8 cellular contexts compared by ENCODE assay signal in genomic region chr17:64148017-64148631, GRCh38. TPM values are rescaled to one million over a fixed set of nuclear protein-coding genes. Genes with fewer than 3 reads are reported as not detected.
A peak's percentile ranks its signal among the peaks of the same experiment; 100 is the strongest.
DNase-seq lines count a peak whose midpoint lies in the region; ATAC-seq, FAIRE-seq and TF ChIP-seq lines count a peak whose summit lies in the region.

No MANE protein-coding gene starts in this region.

- H3K4me1 ChIP-seq in right atrium auricular region (peaks cover 0 to 45% of the 10 kb centered on the region in 2 donors), RWPE2 (ENCODE audit: insufficient read depth, poor library complexity, severe bottlenecking) (peaks cover 9% of the 10 kb centered on the region), upper lobe of right lung (peaks cover 37% of the 10 kb centered on the region)

- intact Hi-C loops in left cardiac atrium (cut with DNase I) (loop anchor here in 1 of 2 donors (5.0 kb wide), 1 partner anchor 114 kb away; the partner anchor contains the start of gene TEX2), upper lobe of right lung (cut with DNase I) (no loop called here)

- FAIRE-seq in urothelium cell line (lab: Jason Lieb, UNC) = no peak

- H3K27ac ChIP-seq in right atrium auricular region (peak overlapping the region; percentile 97), RWPE2 (ENCODE audit: poor library complexity, severe bottlenecking) (peak overlapping the region; percentile 93), upper lobe of right lung (peak overlapping the region; percentile 98)

- H3K9me3 ChIP-seq in right atrium auricular region (no peaks in the 10 kb centered on the region), RWPE2 (ENCODE audit: severe bottlenecking) (no peaks in the 10 kb centered on the region), upper lobe of right lung (no peaks in the 10 kb centered on the region)

- H3K27me3 ChIP-seq in right atrium auricular region = no peaks in the 10 kb centered on the region
- H3K27me3 ChIP-seq in RWPE2 (ENCODE audit: insufficient read depth, poor library complexity, severe bottlenecking) = no peaks in the 10 kb centered on the region
- H3K27me3 ChIP-seq in upper lobe of right lung = no peaks in the 10 kb centered on the region

- H3K4me3 ChIP-seq in right atrium auricular region (no peak overlapping the region), RWPE2 (ENCODE audit: severe bottlenecking) (no peak overlapping the region), fibroblast of villous mesenchyme (ENCODE audit: low read depth, low read length) (no peak overlapping the region), upper lobe of right lung (no peak overlapping the region)

- H3K36me3 ChIP-seq in right atrium auricular region = peaks cover 6% of the 10 kb centered on the region
- H3K36me3 ChIP-seq in RWPE2 (ENCODE audit: low read depth) = peaks cover 67% of the 10 kb centered on the region
- H3K36me3 ChIP-seq in upper lobe of right lung = peaks cover 25% of the 10 kb centered on the region

- DNase-seq in right atrium auricular region (ENCODE audit: low spot score) = peak; percentile 57
- no peak for DNase-seq in left cardiac atrium
- no peak for DNase-seq in RWPE2 (ENCODE audit: low spot score)
- peak; percentile 81 for DNase-seq in fibroblast of villous mesenchyme (ENCODE audit: low read depth)
- DNase-seq in upper lobe of right lung = no peak
- no peak for DNase-seq in urothelium cell line (ENCODE audit: low spot score)

- TF ChIP-seq CTCF in right atrium auricular region (IDR thresholded peaks at IDR 0.05) = no peak
- TF ChIP-seq CTCF in RWPE2 (IDR thresholded peaks at IDR 0.05; ENCODE audit: poor library complexity, severe bottlenecking) = no peak
- TF ChIP-seq CTCF in fibroblast of villous mesenchyme (IDR thresholded peaks at IDR 0.05; ENCODE audit: insufficient read depth, low read depth, low read length) = no peak
- no peak for TF ChIP-seq CTCF in upper lobe of right lung (IDR thresholded peaks at IDR 0.05)

- no peak for ATAC-seq in left cardiac atrium
- no peak for ATAC-seq in RWPE2 (ENCODE audit: low read depth)
- ATAC-seq in upper lobe of right lung = no peak
- no peak for ATAC-seq in HG02642 (IDR thresholded peaks at IDR 0.05; ENCODE audit: poor library complexity, unreplicated experiment)
- no peak for ATAC-seq in GM19351 (IDR thresholded peaks at IDR 0.05; ENCODE audit: unreplicated experiment)

RNA-seq across cellular contexts. Expression of gene ERN1, which starts 18.2 kb away (rescaled TPM):
- total RNA-seq in right atrium auricular region (10 to 100 TPM in 1 of 2 donors, 1 to 10 TPM in 1; 7.0 to 11.9 TPM), left cardiac atrium (10 to 100 TPM; 11.4 to 15.4 TPM), fibroblast of villous mesenchyme (13.5 and 14.7 TPM in 2 replicates), upper lobe of right lung (52.6 TPM)

Comparison
In these comparisons a context has a peak if more than half of its experiments do, and no peak if none do; other contexts are left out.
1. DNase-seq: peak in right atrium auricular region (single experiment) and fibroblast of villous mesenchyme (single experiment); none in left cardiac atrium (single experiment), RWPE2 (single experiment), upper lobe of right lung (single experiment) and urothelium cell line (single experiment).
2. Peak in every context shown above with its lines, with median percentiles within 50 percentile points of each other: H3K27ac ChIP-seq.